Comparison of ENCODE assay signal across 26 cellular contexts in genomic region chr1:206985162-206985749, GRCh38. TPM values are rescaled to one million over a fixed set of nuclear protein-coding genes. Genes with fewer than 3 reads are reported as not detected.
A peak's percentile ranks its signal among the peaks of the same experiment; 100 is the strongest.
DNase-seq lines count a peak whose midpoint lies in the region; ATAC-seq, FAIRE-seq and TF ChIP-seq lines count a peak whose summit lies in the region.
"Had no signal": no experiment of that assay in that cellular context is flagged by ENCODE, and none has a peak within 500 bp of the region (broad histone marks: within the 10 kb centered on the region; RNA-seq: fewer than 3 reads in every experiment).

No MANE protein-coding gene starts in this region.

- H2BK20ac ChIP-seq in H1 (ENCODE audit: low read length): no peak overlapping the region

- peaks cover 54% of the 10 kb centered on the region for H3K27me3 Mint-ChIP-seq in activated CD8-positive, alpha-beta memory T cell treated with anti-CD3 and anti-CD28 coated beads, Interleukin-2, amount 10 ng/mL, durations not matched to agents 7 days and 5 days

- TF ChIP-seq EP300 in A549 (IDR thresholded peaks at IDR 0.05) (no peak), H1 (IDR thresholded peaks at IDR 0.05; ENCODE audit: borderline replicate concordance in 1 of 2, low read depth in 2 of 2, low read length in 2 of 2) (no peak)

- H2BK5ac ChIP-seq in H1 (ENCODE audit: low read depth, low read length) (no peak overlapping the region), trophoblast cell (ENCODE audit: low read depth, low read length, poor library complexity) (no peak overlapping the region)

- no peaks in the 10 kb centered on the region for H3K79me2 ChIP-seq in H1 (ENCODE audit: control insufficient read depth in 1 of 2, insufficient read depth in 2 of 2, low read length in 2 of 2)
- no peaks in the 10 kb centered on the region for H3K79me2 ChIP-seq in trophoblast cell (ENCODE audit: control insufficient read depth, insufficient read depth, low read length, poor library complexity)

- H3K9me3 Mint-ChIP-seq in activated CD8-positive, alpha-beta memory T cell treated with anti-CD3 and anti-CD28 coated beads, Interleukin-2, amount 10 ng/mL, durations not matched to agents 7 days and 5 days (ENCODE audit: low read depth): no peaks in the 10 kb centered on the region
- H3K9me3 Mint-ChIP-seq: CD8-positive, alpha-beta memory T cell had no signal

- no peaks in the 10 kb centered on the region; the same call in 2 of the 3 replicates for H3K4me1 ChIP-seq in A549
- peaks cover 20% of the 10 kb centered on the region for H3K4me1 ChIP-seq in HUES48 (ENCODE audit: control insufficient read depth, insufficient read depth, low read length)
- H3K4me1 ChIP-seq in H1 (replicated peaks in 1 of 4; ENCODE audit: control insufficient read depth in 3 of 4, insufficient read depth in 4 of 4, low read length in 3 of 4): peaks cover 4 to 15% (median 7%) of the 10 kb centered on the region in 4 experiments
- H3K4me1 ChIP-seq in trophoblast cell (ENCODE audit: control insufficient read depth in 1 of 2, insufficient read depth in 2 of 2, low read length in 2 of 2): no peaks in the 10 kb centered on the region
- no peaks in the 10 kb centered on the region for H3K4me1 ChIP-seq in testis
- H3K4me1 ChIP-seq: HAP-1, SJSA1 had no signal

- POLR2A ChIA-PET in A549 (lab: Yijun Ruan, JAX): no interaction called here
- POLR2A ChIA-PET in H1 (lab: Charles Lee; ENCODE audit: partially characterized antibody): no interaction called here

- no peak overlapping the region for H3K4ac ChIP-seq in H1 (replicated peaks; ENCODE audit: insufficient read length, low read depth, low read length)
- H3K4ac ChIP-seq in trophoblast cell (ENCODE audit: low read depth, low read length): no peak overlapping the region

- H2AFZ ChIP-seq in H1 (ENCODE audit: low read length): no peak overlapping the region
- no peak overlapping the region for H2AFZ ChIP-seq in trophoblast cell (ENCODE audit: insufficient read depth, low read length, poor library complexity)

- no peak overlapping the region for H3K9ac ChIP-seq in HUES48 (ENCODE audit: low read depth, low read length)
- no peak overlapping the region for H3K9ac ChIP-seq in H1 (replicated peaks in 1 of 4; ENCODE audit: extremely low read depth in 1 of 4, low read depth in 3 of 4, low read length in 3 of 4)
- no peak overlapping the region for H3K9ac ChIP-seq in trophoblast cell (ENCODE audit: low read length)

- no peaks in the 10 kb centered on the region for H3K36me3 Mint-ChIP-seq in activated CD8-positive, alpha-beta memory T cell treated with anti-CD3 and anti-CD28 coated beads, Interleukin-2, amount 10 ng/mL, durations not matched to agents 7 days and 5 days
- H3K36me3 Mint-ChIP-seq: CD8-positive, alpha-beta memory T cell had no signal

- H2AK5ac ChIP-seq in H1 (ENCODE audit: low read depth, low read length) (no peak overlapping the region), trophoblast cell (ENCODE audit: low read length) (no peak overlapping the region)

- no peak for DNase-seq in A549 (ENCODE audit: low read depth in 1 of 2, low spot score in 1 of 2)
- no peak for DNase-seq in H1 (ENCODE audit: low read depth in 1 of 2, low spot score in 2 of 2)
- DNase-seq in iPS-NIHi7 (ENCODE audit: extremely low spot score): peak; percentile 45
- DNase-seq in trophoblast cell: no peak
- no peak for DNase-seq in activated CD8-positive, alpha-beta memory T cell treated with anti-CD3 and anti-CD28 coated beads, Interleukin-2, amount 10 ng/mL, durations not matched to agents 7 days and 5 days
- no peak for DNase-seq in testis
- DNase-seq: CD8-positive, alpha-beta memory T cell; GDM1; KBM-7; NCI-H1092 treated with DMSO at 0.1 percent for 48 hours; NCI-H1436 treated with DMSO at 0.1 percent for 48 hours; NCI-H1930; NCI-H2227 treated with DMSO at 0.1 percent for 48 hours; NCI-H510A; NCI-H748 treated with DMSO at 0.1 percent for 48 hours; NK-92 treated with Interleukin-12 subunit alpha and Interleukin-12 subunit beta, amount 100 ng/mL, for 24 hours had no signal

- no peak for TF ChIP-seq POLR2A in A549 (IDR thresholded peaks at IDR 0.05; ENCODE audit: low read length)
- no peak for TF ChIP-seq POLR2A in H1 (IDR thresholded peaks at IDR 0.05; ENCODE audit: control extremely low read depth in 1 of 2, low read depth in 2 of 2, low read length in 2 of 2)
- no peak for TF ChIP-seq POLR2A in testis (IDR thresholded peaks at IDR 0.05)

- H4K91ac ChIP-seq in H1 (replicated peaks; ENCODE audit: insufficient read length, low read length): no peak overlapping the region
- no peak overlapping the region for H4K91ac ChIP-seq in trophoblast cell (ENCODE audit: low read depth, low read length)

- TF ChIP-seq CTCF in A549 (IDR thresholded peaks at IDR 0.05) (no peak), H1 (IDR thresholded peaks at IDR 0.05; ENCODE audit: control extremely low read depth in 1 of 3, insufficient read depth in 1 of 3, low read depth in 1 of 3, low read length in 3 of 3) (no peak), testis (IDR thresholded peaks at IDR 0.05) (no peak)

- CTCF ChIA-PET in A549 (lab: Yijun Ruan, JAX) (interaction anchor here (0.9 to 2.2 kb wide), 3 partner anchors 73 to 440 kb away, joined by 3 to 7 read pairs (median 6); no protein-coding TSS in a partner anchor), H1 (lab: Charles Lee; ENCODE audit: partially characterized antibody) (interaction anchor here (1.3 to 1.8 kb wide), 3 partner anchors 21 to 187 kb away, joined by 3 to 10 read pairs (median 6); no protein-coding TSS in a partner anchor)
- CTCF ChIA-PET in activated CD8-positive, alpha-beta memory T cell treated with anti-CD3 and anti-CD28 coated beads, Interleukin-2, amount 10 ng/mL, durations not matched to agents 7 days and 5 days (lab: Charles Lee): interaction anchor here (1.0 to 7.0 kb wide), 5 partner anchors 50 to 420 kb away, joined by 3 to 124 read pairs (median 5); no protein-coding TSS in a partner anchor

- H3K27ac Mint-ChIP-seq in activated CD8-positive, alpha-beta memory T cell treated with anti-CD3 and anti-CD28 coated beads, Interleukin-2, amount 10 ng/mL, durations not matched to agents 7 days and 5 days: no peak overlapping the region
- H3K27ac Mint-ChIP-seq: CD8-positive, alpha-beta memory T cell had no signal

- H2BK12ac ChIP-seq in H1 (ENCODE audit: low read depth, low read length) (peak overlapping the region; percentile 10; the same call in 1 of the 2 replicates), trophoblast cell (ENCODE audit: low read length) (no peak overlapping the region)

- intact Hi-C loops in testis (cut with DNase I; ENCODE audit: low total_unique reads): no loop called here

- H3K36me3 ChIP-seq in HUES48 (ENCODE audit: control insufficient read depth, insufficient read depth, low read length): no peaks in the 10 kb centered on the region
- no peaks in the 10 kb centered on the region for H3K36me3 ChIP-seq in H1 (ENCODE audit: control insufficient read depth in 2 of 4, insufficient read depth in 4 of 4, low read length in 3 of 4)
- H3K36me3 ChIP-seq in trophoblast cell (ENCODE audit: control insufficient read depth in 1 of 2, insufficient read depth in 2 of 2, low read length in 2 of 2): no peaks in the 10 kb centered on the region
- no peaks in the 10 kb centered on the region for H3K36me3 ChIP-seq in testis (ENCODE audit: low read depth, missing control alignments)
- H3K36me3 ChIP-seq: HAP-1, SJSA1 had no signal

- TF ChIP-seq RAD21 in A549 (conservative IDR thresholded peaks at IDR 0.05 in 1 of 2, IDR thresholded peaks at IDR 0.05 in 1 of 2): no peak
- TF ChIP-seq RAD21 in H1 (IDR thresholded peaks at IDR 0.05 in 1 of 2, conservative IDR thresholded peaks at IDR 0.05 in 1 of 2; ENCODE audit: low read depth in 2 of 2, low read length in 2 of 2): no peak

- H3K18ac ChIP-seq in H1 (ENCODE audit: extremely low read depth, low read length) (no peak overlapping the region; the same call in 1 of the 2 replicates), trophoblast cell (ENCODE audit: low read length) (no peak overlapping the region)

- H3K27me3 ChIP-seq in HUES48 (ENCODE audit: control insufficient read depth, insufficient read depth, low read length): peaks cover 7% of the 10 kb centered on the region
- no peaks in the 10 kb centered on the region; a peak in 2 of 7 replicates for H3K27me3 ChIP-seq in H1 (replicated peaks in 1 of 4; ENCODE audit: control insufficient read depth in 3 of 4, extremely low read depth in 1 of 4, insufficient read depth in 3 of 4, low read length in 3 of 4)
- no peaks in the 10 kb centered on the region for H3K27me3 ChIP-seq in trophoblast cell (ENCODE audit: insufficient read depth, low read length)
- no peaks in the 10 kb centered on the region for H3K27me3 ChIP-seq in testis

- H3K4me2 ChIP-seq in A549 (no peak overlapping the region), H1 (ENCODE audit: insufficient read depth in 1 of 2, low read depth in 2 of 2, low read length in 2 of 2) (peak overlapping the region; percentile 36 to 46), trophoblast cell (ENCODE audit: low read length) (no peak overlapping the region)

- H4K5ac ChIP-seq in H1 (ENCODE audit: insufficient read length, low read depth, low read length): no peak overlapping the region

- H3K27ac ChIP-seq in A549: no peak overlapping the region
- H3K27ac ChIP-seq in HUES48 (ENCODE audit: low read depth, low read length): no peak overlapping the region
- H3K27ac ChIP-seq in H1 (ENCODE audit: low read depth, low read length): no peak overlapping the region
- H3K27ac ChIP-seq in trophoblast cell (ENCODE audit: low read depth, low read length): no peak overlapping the region
- H3K27ac ChIP-seq in testis: no peak overlapping the region
- H3K27ac ChIP-seq: C4-2B, SJSA1 had no signal

- H3K23ac ChIP-seq in H1 (ENCODE audit: insufficient read length): no peak overlapping the region
- no peak overlapping the region for H3K23ac ChIP-seq in trophoblast cell (ENCODE audit: low read length)

- H3K4me1 Mint-ChIP-seq in activated CD8-positive, alpha-beta memory T cell treated with anti-CD3 and anti-CD28 coated beads, Interleukin-2, amount 10 ng/mL, durations not matched to agents 7 days and 5 days: peaks cover 6% of the 10 kb centered on the region
- H3K4me1 Mint-ChIP-seq: CD8-positive, alpha-beta memory T cell had no signal

- no peak overlapping the region for H3K56ac ChIP-seq in H1 (replicated peaks; ENCODE audit: insufficient read length, low read depth, low read length)

- H3K23me2 ChIP-seq in H1 (ENCODE audit: low read depth, low read length): no peaks in the 10 kb centered on the region; the same call in 1 of the 2 replicates

- H2BK120ac ChIP-seq in H1 (replicated peaks; ENCODE audit: low read depth, low read length): no peak overlapping the region
- H2BK120ac ChIP-seq in trophoblast cell (ENCODE audit: insufficient read depth, low read length, poor library complexity): no peak overlapping the region

- H3K14ac ChIP-seq in H1 (ENCODE audit: insufficient read length): no peak overlapping the region
- H3K14ac ChIP-seq in trophoblast cell (ENCODE audit: low read length): no peak overlapping the region

- H2BK15ac ChIP-seq in H1 (ENCODE audit: low read length): no peak overlapping the region

- no peak for FAIRE-seq in A549 (lab: Jason Lieb, UNC)
- FAIRE-seq in H1 (lab: Jason Lieb, UNC): no peak
- FAIRE-seq: GM18507, HTR-8/SVneo had no signal

- no peak overlapping the region for H4K8ac ChIP-seq in H1 (ENCODE audit: extremely low read depth, insufficient read depth, low read length)
- no peak overlapping the region for H4K8ac ChIP-seq in trophoblast cell (ENCODE audit: low read depth, low read length)

- H4K20me1 ChIP-seq in H1 (replicated peaks in 1 of 2; ENCODE audit: control insufficient read depth in 1 of 2, insufficient read depth in 2 of 2, low read length in 2 of 2): no peaks in the 10 kb centered on the region

- no peak overlapping the region for H3K4me3 Mint-ChIP-seq in activated CD8-positive, alpha-beta memory T cell treated with anti-CD3 and anti-CD28 coated beads, Interleukin-2, amount 10 ng/mL, durations not matched to agents 7 days and 5 days
- H3K4me3 Mint-ChIP-seq: CD8-positive, alpha-beta memory T cell had no signal

- H3K4me3 ChIP-seq in A549: no peak overlapping the region
- H3K4me3 ChIP-seq in HUES48 (ENCODE audit: low read depth, low read length): peak overlapping the region; percentile 9; the same call in 1 of the 2 replicates
- H3K4me3 ChIP-seq in H1 (ENCODE audit: extremely low read depth in 1 of 4, insufficient read depth in 2 of 4, low read depth in 3 of 4, low read length in 4 of 4): no peak overlapping the region; a peak in 1 of 8 replicates
- H3K4me3 ChIP-seq in trophoblast cell (ENCODE audit: low read depth, low read length): no peak overlapping the region
- no peak overlapping the region for H3K4me3 ChIP-seq in testis
- H3K4me3 ChIP-seq: HAP-1, SJSA1 had no signal

- 83% methylated on average over 10 of the region's 10 CpGs for WGBS in A549 (ENCODE audit: missing lambda C conversion rate)
- 45% methylated on average over 10 of the region's 10 CpGs; no CpG with 5 or more reads in 1 of the 2 experiments for WGBS in H1 (ENCODE audit: extremely low coverage in 1 of 2, insufficient coverage in 1 of 2, insufficient read length in 1 of 2, insufficient replicate concordance in 2 of 2, low coverage in 1 of 2, low lambda C conversion rate in 2 of 2, missing lambda C conversion rate in 1 of 2), 2 experiments
- WGBS in trophoblast cell (ENCODE audit: extremely low coverage, insufficient coverage, insufficient read length): no CpG with 5 or more reads among the region's 10 CpGs
- WGBS in testis, 2 donors: 70 to 72% methylated on average over 10 of the region's 10 CpGs

- ATAC-seq in A549 (no peak), HG03571 (IDR thresholded peaks at IDR 0.05; ENCODE audit: unreplicated experiment) (no peak)
- no peak for ATAC-seq in activated CD8-positive, alpha-beta memory T cell treated with anti-CD3 and anti-CD28 coated beads, Interleukin-2, amount 10 ng/mL, durations not matched to agents 7 days and 5 days
- ATAC-seq: Panc1 had no signal

- H3K9me3 ChIP-seq in A549: no peaks in the 10 kb centered on the region
- H3K9me3 ChIP-seq in HUES48 (ENCODE audit: control insufficient read depth, insufficient read depth, low read length): no peaks in the 10 kb centered on the region
- H3K9me3 ChIP-seq in H1 (ENCODE audit: insufficient read depth in 2 of 2, low read depth in 1 of 2, low read length in 1 of 2): no peaks in the 10 kb centered on the region
- no peaks in the 10 kb centered on the region for H3K9me3 ChIP-seq in trophoblast cell (ENCODE audit: insufficient read depth, low read depth, low read length)
- no peaks in the 10 kb centered on the region for H3K9me3 ChIP-seq in testis
- H3K9me3 ChIP-seq: HAP-1, SJSA1 had no signal

- H4K12ac ChIP-seq in trophoblast cell (ENCODE audit: low read depth, low read length): no peak overlapping the region

- H3K79me1 ChIP-seq in H1 (ENCODE audit: low read depth, low read length): no peaks in the 10 kb centered on the region
- no peaks in the 10 kb centered on the region for H3K79me1 ChIP-seq in trophoblast cell (ENCODE audit: low read length)

RNA-seq across cellular contexts. Expression of gene FCAMR, which starts 15.0 kb away (rescaled TPM):
- not detected in 2 replicates for polyA plus RNA-seq in A549 (2011; rRNA removed)
- polyA plus RNA-seq in A549 (2012; cell fraction: cytosol; rRNA removed): not detected in 2 replicates
- polyA plus RNA-seq in A549 (2012; cell fraction: nucleus; rRNA removed): 0.04 TPM in 1 of 2 replicates, not detected in the other
- not detected in 3 replicates for polyA plus RNA-seq in A549 (2017; fragmentation: RNase III; extraction: RNeasy Plus Mini Kit Qiagen cat#74134 plus additional on column Dnase treatment)
- not detected in 2 replicates for polyA minus RNA-seq in A549 (2011; rRNA and poly(A)+ RNA removed)
- not detected in 2 replicates for total RNA-seq in H1 (2021; fragmentation: NEBNext Ultra II Directional; extraction: Animal tissue kit (Norgen Biotek cat#: 25700))
- not detected in 2 replicates for polyA plus RNA-seq in H1 (2011; rRNA removed)
- polyA plus RNA-seq in H1 (2011; cell fraction: cytosol; rRNA removed): not detected
- polyA plus RNA-seq in H1 (2011; cell fraction: nucleus; rRNA removed): not detected
- polyA plus RNA-seq in H1 (2012, experiment 1 of 2): not detected in 4 replicates
- polyA plus RNA-seq in H1 (2012, experiment 2 of 2): not detected
- not detected for polyA plus RNA-seq in H1 (2013, experiment 1 of 2)
- polyA plus RNA-seq in H1 (2013, experiment 2 of 2): not detected
- polyA minus RNA-seq in H1 (2011; rRNA and poly(A)+ RNA removed): not detected in 2 replicates
- not detected for polyA minus RNA-seq in H1 (2011; cell fraction: cytosol; rRNA and poly(A)+ RNA removed)
- not detected for polyA minus RNA-seq in H1 (2011; cell fraction: nucleus; rRNA and poly(A)+ RNA removed)
- polyA plus RNA-seq in trophoblast cell (2013): 0.01 TPM in 1 of 2 replicates, not detected in the other
- not detected for total RNA-seq in activated CD8-positive, alpha-beta memory T cell treated with anti-CD3 and anti-CD28 coated beads, Interleukin-2, amount 10 ng/mL, durations not matched to agents 7 days and 5 days
- total RNA-seq in testis: under 1 TPM in 1 of 2 donors, not detected in 1; 0.31 TPM
- 0.41 TPM for polyA plus RNA-seq in testis (ENCODE audit: insufficient read depth, low read depth, low replicate concordance)
- total RNA-seq: A172; CD8-positive, alpha-beta memory T cell; Daoy; SJSA1 had no signal
- polyA plus RNA-seq: CD8-positive, alpha-beta memory T cell had no signal

RNA-seq across cellular contexts. Expression of gene PIGR, which starts 39.0 kb away (rescaled TPM):
- polyA plus RNA-seq in A549 (2011; rRNA removed) (0.01 and 0.03 TPM in 2 replicates), A549 (2017; fragmentation: RNase III; extraction: RNeasy Plus Mini Kit Qiagen cat#74134 plus additional on column Dnase treatment) (not detected in 3 replicates), H1 (2011; rRNA removed) (not detected in 2 replicates), testis (ENCODE audit: insufficient read depth, low read depth, low replicate concordance) (0.38 TPM)
- polyA plus RNA-seq in A549 (2012; cell fraction: cytosol; rRNA removed): 0.01 TPM in 1 of 2 replicates, not detected in the other
- 0.01 TPM in 2 replicates for polyA plus RNA-seq in A549 (2012; cell fraction: nucleus; rRNA removed)
- polyA minus RNA-seq in A549 (2011; rRNA and poly(A)+ RNA removed): not detected in 2 replicates
- not detected in 2 replicates for total RNA-seq in H1 (2021; fragmentation: NEBNext Ultra II Directional; extraction: Animal tissue kit (Norgen Biotek cat#: 25700))
- polyA plus RNA-seq in H1 (2011; cell fraction: cytosol; rRNA removed): not detected
- not detected for polyA plus RNA-seq in H1 (2011; cell fraction: nucleus; rRNA removed)
- polyA plus RNA-seq in H1 (2012, experiment 1 of 2): not detected in 4 replicates
- polyA plus RNA-seq in H1 (2012, experiment 2 of 2): not detected
- polyA plus RNA-seq in H1 (2013, experiment 1 of 2): not detected
- not detected for polyA plus RNA-seq in H1 (2013, experiment 2 of 2)
- not detected in 2 replicates for polyA minus RNA-seq in H1 (2011; rRNA and poly(A)+ RNA removed)
- not detected for polyA minus RNA-seq in H1 (2011; cell fraction: cytosol; rRNA and poly(A)+ RNA removed)
- polyA minus RNA-seq in H1 (2011; cell fraction: nucleus; rRNA and poly(A)+ RNA removed): not detected
- not detected in 2 replicates for polyA plus RNA-seq in trophoblast cell (2013)
- under 1 TPM; 0.06 to 0.07 TPM for total RNA-seq in activated CD8-positive, alpha-beta memory T cell treated with anti-CD3 and anti-CD28 coated beads, Interleukin-2, amount 10 ng/mL, durations not matched to agents 7 days and 5 days
- not detected for total RNA-seq in testis
- total RNA-seq: A172, Daoy, SJSA1 had no signal
- polyA plus RNA-seq: CD8-positive, alpha-beta memory T cell had no signal

RNA-seq across cellular contexts. Expression of gene C1orf116, which starts 47.3 kb away (rescaled TPM):
- 2.0 and 2.2 TPM in 2 replicates for polyA plus RNA-seq in A549 (2011; rRNA removed)
- polyA plus RNA-seq in A549 (2012; cell fraction: cytosol; rRNA removed): 1.2 TPM in 2 replicates
- polyA plus RNA-seq in A549 (2012; cell fraction: nucleus; rRNA removed): 1.9 and 2.7 TPM in 2 replicates
- polyA plus RNA-seq in A549 (2017; fragmentation: RNase III; extraction: RNeasy Plus Mini Kit Qiagen cat#74134 plus additional on column Dnase treatment): 3.2 to 3.6 TPM (median 3.4 TPM) in 3 replicates
- polyA minus RNA-seq in A549 (2011; rRNA and poly(A)+ RNA removed): 2.9 and 3.7 TPM in 2 replicates
- total RNA-seq in H1 (2021; fragmentation: NEBNext Ultra II Directional; extraction: Animal tissue kit (Norgen Biotek cat#: 25700)): 3.8 and 3.9 TPM in 2 replicates
- polyA plus RNA-seq in H1 (2011; rRNA removed): 1.7 and 2.2 TPM in 2 replicates
- 1.1 TPM for polyA plus RNA-seq in H1 (2011; cell fraction: cytosol; rRNA removed)
- polyA plus RNA-seq in H1 (2011; cell fraction: nucleus; rRNA removed): 2.6 TPM
- 3.0 to 3.3 TPM (median 3.2 TPM) in 4 replicates for polyA plus RNA-seq in H1 (2012, experiment 1 of 2)
- polyA plus RNA-seq in H1 (2012, experiment 2 of 2): 2.9 TPM
- polyA plus RNA-seq in H1 (2013, experiment 1 of 2): 2.7 TPM
- polyA plus RNA-seq in H1 (2013, experiment 2 of 2): 2.8 TPM
- polyA minus RNA-seq in H1 (2011; rRNA and poly(A)+ RNA removed): 2.0 and 2.4 TPM in 2 replicates
- polyA minus RNA-seq in H1 (2011; cell fraction: cytosol; rRNA and poly(A)+ RNA removed): 1.8 TPM
- polyA minus RNA-seq in H1 (2011; cell fraction: nucleus; rRNA and poly(A)+ RNA removed): 3.3 TPM
- 2.6 and 2.8 TPM in 2 replicates for polyA plus RNA-seq in trophoblast cell (2013)
- total RNA-seq in activated CD8-positive, alpha-beta memory T cell treated with anti-CD3 and anti-CD28 coated beads, Interleukin-2, amount 10 ng/mL, durations not matched to agents 7 days and 5 days: not detected
- total RNA-seq in testis: under 1 TPM; 0.31 to 0.71 TPM
- 0.88 TPM for polyA plus RNA-seq in testis (ENCODE audit: insufficient read depth, low read depth, low replicate concordance)
- total RNA-seq: CD8-positive, alpha-beta memory T cell had no signal
- polyA plus RNA-seq: CD8-positive, alpha-beta memory T cell had no signal

Comparison
In these comparisons a context has a peak if more than half of its experiments do, and no peak if none do; other contexts are left out.
1. H3K4me2 ChIP-seq: peak in H1 (2 of 2); none in A549 (single experiment) and trophoblast cell (single experiment).
2. Of the 18 proteins assayed by ChIP-seq in both H1 and A549: peak only in H1: none; only in A549: none; in both: MAFK; in neither: 17.